In genomic region chr1:234430691-234431090, GRCh38 we compare ENCODE assay signal across 6 cellular contexts.
"Had no signal": no experiment of that assay in that cellular context is flagged by ENCODE, and none has a peak within 500 bp of the region (broad histone marks: within the 10 kb centered on the region; RNA-seq: fewer than 3 reads in every experiment).

No MANE protein-coding gene starts in this region.

- DNase-seq: IMR-90, KBM-7, KG1 had no signal

- H3K4me3 Mint-ChIP-seq: IgD-negative memory B cell had no signal

- H3K27me3 Mint-ChIP-seq: IgD-negative memory B cell had no signal

- FAIRE-seq: HTR-8/SVneo had no signal

- H3K9me3 Mint-ChIP-seq: IgD-negative memory B cell had no signal

- H3K27ac ChIP-seq: HL-60 had no signal
